14 cellular contexts compared by ENCODE assay signal in genomic region chr12:57299514-57300016, GRCh38. TPM values are rescaled to one million over a fixed set of nuclear protein-coding genes. Genes with fewer than 3 reads are reported as not detected.
DNase-seq lines count a peak whose midpoint lies in the region; ATAC-seq and TF ChIP-seq lines count a peak whose summit lies in the region.
"Had no signal": no experiment of that assay in that cellular context is flagged by ENCODE, and none has a peak within 500 bp of the region (broad histone marks: within the 10 kb centered on the region; RNA-seq: fewer than 3 reads in every experiment).

No MANE protein-coding gene starts in this region.

- CTCF ChIA-PET in HEK293 (lab: Yijun Ruan, JAX) = interaction anchor here (0.7 to 5.3 kb wide), 5 partner anchors 8 to 231 kb away, joined by 5 to 35 read pairs (median 10); partner anchors contain the start of genes GLI1 and INHBE

- H3K27ac ChIP-seq in HEK293 (ENCODE audit: extremely low read depth, low read depth, low read length) (no peak overlapping the region), VCaP (peak overlapping the region; percentile 64), prostate gland (peak overlapping the region; percentile 7 to 67), stomach (no peak overlapping the region)
- H3K27ac ChIP-seq: SK-N-MC had no signal

- TF ChIP-seq EP300 in stomach (IDR thresholded peaks at IDR 0.05) = no peak

- H3K36me3 ChIP-seq in HEK293 (ENCODE audit: control insufficient read depth in 2 of 2, insufficient read depth in 1 of 2, low read length in 2 of 2) (peaks cover 31 to 79% of the 10 kb centered on the region in 2 experiments), prostate gland (no peaks in the 10 kb centered on the region), stomach (peaks cover 54 to 100% (median 96%) of the 10 kb centered on the region in 4 donors)

- POLR2A ChIA-PET in HEK293 (lab: Yijun Ruan, JAX) = no interaction called here

- TF ChIP-seq POLR2A in prostate gland (IDR thresholded peaks at IDR 0.05) (no peak), stomach (IDR thresholded peaks at IDR 0.05) (no peak)

- H3K4me3 ChIP-seq in HEK293 (ENCODE audit: low read depth, low read length) (no peak overlapping the region), prostate gland (peak overlapping the region in 1 of 2 donors; percentile 1), stomach (no peak overlapping the region)
- H3K4me3 ChIP-seq: GM12878, SK-N-MC had no signal

- intact Hi-C loops in prostate gland (cut with DNase I) (no loop called here), stomach (cut with DNase I; ENCODE audit: low total_unique reads) (no loop called here)

- no peak for TF ChIP-seq CTCF in HEK293 (tag by site-specific recombination; IDR thresholded peaks at IDR 0.05)
- no peak for TF ChIP-seq CTCF in VCaP (conservative IDR thresholded peaks at IDR 0.05)
- TF ChIP-seq CTCF in prostate gland (IDR thresholded peaks at IDR 0.05) = peak in 3 of 4 experiments; percentile 13 to 26 (median 23)
- TF ChIP-seq CTCF in stomach (IDR thresholded peaks at IDR 0.05) = no peak

- ATAC-seq in GM21390 (IDR thresholded peaks at IDR 0.05; ENCODE audit: unreplicated experiment) = no peak
- ATAC-seq: activated T-cell treated with anti-CD3 and anti-CD28 coated beads, Interleukin-2, amount 50 U/mL, for 4 hours; GM12878 had no signal

- DNase-seq in NCI-H2029 (lab: John Stamatoyannopoulos, UW) (peak; percentile 25), prostate gland (ENCODE audit: low spot score) (peak; percentile 55), stomach (no peak), putamen (ENCODE audit: low spot score) (no peak)
- DNase-seq: activated CD4-positive, alpha-beta T cell treated with anti-CD3 and anti-CD28 coated beads, Interleukin-2, amount 50 U/mL, for 1 hour; activated T-cell treated with anti-CD3 and anti-CD28 coated beads, Interleukin-2, amount 50 U/mL, for 4 hours; CD4-positive, alpha-beta T cell; NCI-H2081 treated with DMSO at 0.1 percent for 48 hours; OCI-M1 had no signal

- no peaks in the 10 kb centered on the region for H3K27me3 ChIP-seq in prostate gland (replicated peaks; ENCODE audit: insufficient read depth)
- no peaks in the 10 kb centered on the region for H3K27me3 ChIP-seq in stomach

- WGBS in prostate gland = 19% methylated on average over 1 of the region's 1 CpG
- 31 to 80% (median 48%) methylated on average over 1 of the region's 1 CpG for WGBS in stomach, 5 donors

- H3K9me3 ChIP-seq in HEK293 (ENCODE audit: control insufficient read depth, insufficient read depth, low read depth, low read length) (no peaks in the 10 kb centered on the region), prostate gland (no peaks in the 10 kb centered on the region), stomach (no peaks in the 10 kb centered on the region)

- H3K4me1 ChIP-seq in HEK293 (ENCODE audit: control insufficient read depth, insufficient read depth, low read length) (peaks cover 6% of the 10 kb centered on the region), prostate gland (replicated peaks) (peaks cover 7% of the 10 kb centered on the region), stomach (no peaks in the 10 kb centered on the region)

TF ChIP-seq in HEK293, 187 proteins besides CTCF, POLR2A, EP300 and RAD21:
- TF ChIP-seq, protein P1, sequence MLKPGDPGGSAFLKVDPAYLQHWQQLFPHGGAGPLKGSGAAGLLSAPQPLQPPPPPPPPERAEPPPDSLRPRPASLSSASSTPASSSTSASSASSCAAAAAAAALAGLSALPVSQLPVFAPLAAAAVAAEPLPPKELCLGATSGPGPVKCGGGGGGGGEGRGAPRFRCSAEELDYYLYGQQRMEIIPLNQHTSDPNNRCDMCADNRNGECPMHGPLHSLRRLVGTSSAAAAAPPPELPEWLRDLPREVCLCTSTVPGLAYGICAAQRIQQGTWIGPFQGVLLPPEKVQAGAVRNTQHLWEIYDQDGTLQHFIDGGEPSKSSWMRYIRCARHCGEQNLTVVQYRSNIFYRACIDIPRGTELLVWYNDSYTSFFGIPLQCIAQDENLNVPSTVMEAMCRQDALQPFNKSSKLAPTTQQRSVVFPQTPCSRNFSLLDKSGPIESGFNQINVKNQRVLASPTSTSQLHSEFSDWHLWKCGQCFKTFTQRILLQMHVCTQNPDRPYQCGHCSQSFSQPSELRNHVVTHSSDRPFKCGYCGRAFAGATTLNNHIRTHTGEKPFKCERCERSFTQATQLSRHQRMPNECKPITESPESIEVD (tag by site-specific recombination; IDR thresholded peaks at IDR 0.05) = peak; percentile 63
- TF ChIP-seq ZNF391 (tag by site-specific recombination; IDR thresholded peaks at IDR 0.05; ENCODE audit: borderline replicate concordance, low read depth) = no peak
- TF ChIP-seq IKZF3 (tag by site-specific recombination; IDR thresholded peaks at IDR 0.05) = peak; percentile 25; the same call in 1 of the 2 replicates
- TF ChIP-seq, protein P2, sequence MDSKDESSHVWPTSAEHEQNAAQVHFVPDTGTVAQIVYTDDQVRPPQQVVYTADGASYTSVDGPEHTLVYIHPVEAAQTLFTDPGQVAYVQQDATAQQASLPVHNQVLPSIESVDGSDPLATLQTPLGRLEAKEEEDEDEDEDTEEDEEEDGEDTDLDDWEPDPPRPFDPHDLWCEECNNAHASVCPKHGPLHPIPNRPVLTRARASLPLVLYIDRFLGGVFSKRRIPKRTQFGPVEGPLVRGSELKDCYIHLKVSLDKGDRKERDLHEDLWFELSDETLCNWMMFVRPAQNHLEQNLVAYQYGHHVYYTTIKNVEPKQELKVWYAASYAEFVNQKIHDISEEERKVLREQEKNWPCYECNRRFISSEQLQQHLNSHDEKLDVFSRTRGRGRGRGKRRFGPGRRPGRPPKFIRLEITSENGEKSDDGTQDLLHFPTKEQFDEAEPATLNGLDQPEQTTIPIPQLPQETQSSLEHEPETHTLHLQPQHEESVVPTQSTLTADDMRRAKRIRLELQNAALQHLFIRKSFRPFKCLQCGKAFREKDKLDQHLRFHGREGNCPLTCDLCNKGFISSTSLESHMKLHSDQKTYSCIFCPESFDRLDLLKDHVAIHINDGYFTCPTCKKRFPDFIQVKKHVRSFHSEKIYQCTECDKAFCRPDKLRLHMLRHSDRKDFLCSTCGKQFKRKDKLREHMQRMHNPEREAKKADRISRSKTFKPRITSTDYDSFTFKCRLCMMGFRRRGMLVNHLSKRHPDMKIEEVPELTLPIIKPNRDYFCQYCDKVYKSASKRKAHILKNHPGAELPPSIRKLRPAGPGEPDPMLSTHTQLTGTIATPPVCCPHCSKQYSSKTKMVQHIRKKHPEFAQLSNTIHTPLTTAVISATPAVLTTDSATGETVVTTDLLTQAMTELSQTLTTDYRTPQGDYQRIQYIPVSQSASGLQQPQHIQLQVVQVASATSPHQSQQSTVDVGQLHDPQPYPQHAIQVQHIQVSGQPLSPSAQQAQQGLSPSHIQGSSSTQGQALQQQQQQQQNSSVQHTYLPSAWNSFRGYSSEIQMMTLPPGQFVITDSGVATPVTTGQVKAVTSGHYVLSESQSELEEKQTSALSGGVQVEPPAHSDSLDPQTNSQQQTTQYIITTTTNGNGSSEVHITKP (tag by site-specific recombination; IDR thresholded peaks at IDR 0.05) = peak; percentile 95
- no peak for TF ChIP-seq ZNF549 (tag by site-specific recombination; IDR thresholded peaks at IDR 0.05)

RNA-seq across cellular contexts. Expression of gene STAC3, which starts 48.6 kb away (rescaled TPM):
- total RNA-seq in prostate gland (10 to 100 TPM in 1 of 2 donors, 1 to 10 TPM in 1; 4.8 to 20.9 TPM), stomach (1 to 10 TPM in 2 of 5 donors, under 1 TPM in 2, not detected in 1; 0.55 to 5.1 (median 1.6) TPM)
- polyA plus RNA-seq in stomach = 1 to 10 TPM; 1.3 to 3.8 (median 3.5) TPM

Comparison
In these comparisons a context has a peak if more than half of its experiments do, and no peak if none do; other contexts are left out.
1. H3K27ac ChIP-seq: peak in VCaP (single experiment) and prostate gland (2 of 2); none in HEK293 (single experiment) and stomach (0 of 5).
2. CTCF ChIP-seq: peak in prostate gland (3 of 4); none in HEK293 (single experiment), VCaP (single experiment) and stomach (0 of 7).
3. DNase-seq: peak in NCI-H2029 (single experiment) and prostate gland (single experiment); none in stomach (single experiment) and putamen (single experiment).